Comparison of ENCODE assay signal across 1 cellular context in the genomic region with DNA sequence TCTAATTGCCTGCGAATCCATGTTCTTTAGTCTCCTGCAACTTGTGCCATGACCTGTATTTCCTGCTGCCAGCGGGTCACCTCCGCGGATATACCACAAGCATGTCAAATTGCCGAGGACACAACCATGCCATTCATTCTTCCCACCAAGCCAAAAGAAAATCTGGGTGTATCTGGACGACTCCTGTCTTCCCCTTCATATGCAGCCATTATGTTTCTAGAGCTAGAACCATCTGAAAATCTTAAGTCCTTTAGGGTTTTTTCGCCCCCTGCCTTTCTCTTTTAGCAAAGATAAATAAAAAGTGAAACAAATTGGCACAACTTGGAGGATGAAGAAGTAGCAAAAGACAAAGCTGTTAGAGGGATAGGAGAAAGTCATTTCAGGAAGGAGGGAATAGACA.
TF ChIP-seq lines count a peak whose summit lies in the region.

No MANE protein-coding gene starts in this region.

TF ChIP-seq in IMR-90, 13 proteins besides CTCF, POLR2A, EP300 and RAD21:
- TF ChIP-seq RCOR1 (IDR thresholded peaks at IDR 0.05; ENCODE audit: insufficient replicate concordance, low read length) = no peak
- TF ChIP-seq BHLHE40 (IDR thresholded peaks at IDR 0.05; ENCODE audit: low read depth, low read length) = no peak
- TF ChIP-seq CEBPB (IDR thresholded peaks at IDR 0.05; ENCODE audit: low read depth, low read length) = no peak
- no peak for TF ChIP-seq FOS (IDR thresholded peaks at IDR 0.05; ENCODE audit: low read depth, low read length)
- no peak for TF ChIP-seq SMC3 (IDR thresholded peaks at IDR 0.05; ENCODE audit: low read depth, low read length)
- no peak for TF ChIP-seq RFX5 (IDR thresholded peaks at IDR 0.05; ENCODE audit: low read depth, low read length)
- TF ChIP-seq, protein P1, sequence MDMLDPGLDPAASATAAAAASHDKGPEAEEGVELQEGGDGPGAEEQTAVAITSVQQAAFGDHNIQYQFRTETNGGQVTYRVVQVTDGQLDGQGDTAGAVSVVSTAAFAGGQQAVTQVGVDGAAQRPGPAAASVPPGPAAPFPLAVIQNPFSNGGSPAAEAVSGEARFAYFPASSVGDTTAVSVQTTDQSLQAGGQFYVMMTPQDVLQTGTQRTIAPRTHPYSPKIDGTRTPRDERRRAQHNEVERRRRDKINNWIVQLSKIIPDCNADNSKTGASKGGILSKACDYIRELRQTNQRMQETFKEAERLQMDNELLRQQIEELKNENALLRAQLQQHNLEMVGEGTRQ (IDR thresholded peaks at IDR 0.05; ENCODE audit: low read depth, low read length) = no peak
- no peak for TF ChIP-seq MXI1 (IDR thresholded peaks at IDR 0.05; ENCODE audit: borderline replicate concordance, low read depth, low read length)
- no peak for TF ChIP-seq MAZ (IDR thresholded peaks at IDR 0.05; ENCODE audit: borderline replicate concordance, low read depth, low read length)
- TF ChIP-seq MAFK (IDR thresholded peaks at IDR 0.05; ENCODE audit: low read depth, low read length) = no peak
- TF ChIP-seq CHD1 (IDR thresholded peaks at IDR 0.05; ENCODE audit: low read depth, low read length) = no peak
- no peak for TF ChIP-seq NFE2L2 (IDR thresholded peaks at IDR 0.05; ENCODE audit: low read depth, low read length)
- TF ChIP-seq, protein P2, sequence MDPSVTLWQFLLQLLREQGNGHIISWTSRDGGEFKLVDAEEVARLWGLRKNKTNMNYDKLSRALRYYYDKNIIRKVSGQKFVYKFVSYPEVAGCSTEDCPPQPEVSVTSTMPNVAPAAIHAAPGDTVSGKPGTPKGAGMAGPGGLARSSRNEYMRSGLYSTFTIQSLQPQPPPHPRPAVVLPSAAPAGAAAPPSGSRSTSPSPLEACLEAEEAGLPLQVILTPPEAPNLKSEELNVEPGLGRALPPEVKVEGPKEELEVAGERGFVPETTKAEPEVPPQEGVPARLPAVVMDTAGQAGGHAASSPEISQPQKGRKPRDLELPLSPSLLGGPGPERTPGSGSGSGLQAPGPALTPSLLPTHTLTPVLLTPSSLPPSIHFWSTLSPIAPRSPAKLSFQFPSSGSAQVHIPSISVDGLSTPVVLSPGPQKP (IDR thresholded peaks at IDR 0.05; ENCODE audit: borderline replicate concordance, low read depth, low read length) = no peak
